In the genomic region with DNA sequence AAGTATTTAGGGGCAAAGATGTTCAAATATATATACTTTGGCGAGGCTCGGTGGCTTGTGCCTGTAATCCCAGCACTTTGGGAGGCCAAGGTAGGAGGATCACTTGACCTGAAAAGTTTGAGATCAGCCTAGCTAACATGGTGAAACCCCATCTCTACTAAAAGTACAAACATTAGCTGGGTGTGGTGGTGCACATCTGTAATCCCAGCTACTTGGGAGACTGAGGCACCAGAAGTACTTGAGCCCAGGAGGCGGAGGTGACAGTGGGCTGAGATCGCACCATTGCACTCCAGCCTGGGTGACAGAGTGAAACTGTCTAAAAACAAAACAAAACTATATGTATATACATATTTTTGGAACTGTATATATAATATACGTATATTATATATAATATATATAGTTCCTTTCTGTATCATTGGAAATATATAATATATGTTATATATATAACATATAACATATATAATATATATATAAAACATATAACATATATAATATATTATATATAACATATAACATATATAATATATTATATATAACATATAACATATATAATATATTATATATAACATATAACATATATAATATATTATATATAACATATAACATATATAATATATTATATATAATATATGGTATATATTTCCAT, we compare ENCODE assay signal across 7 cellular contexts. TPM values are rescaled to one million over a fixed set of nuclear protein-coding genes. Genes with fewer than 3 reads are reported as not detected.
DNase-seq lines count a peak whose midpoint lies in the region; ATAC-seq, FAIRE-seq and TF ChIP-seq lines count a peak whose summit lies in the region.
"Not testable (repeated sequence)": the region's sequence is repeated elsewhere in the genome, so short reads cannot be mapped to it uniquely, and the experiment has no call there.

No MANE protein-coding gene starts in this region.

- not testable (repeated sequence) for H3K27ac ChIP-seq in IMR-90 (ENCODE audit: insufficient read depth, low read length); endothelial cell of umbilical vein (ENCODE audit: insufficient read depth, low read depth, low read length); kidney (ENCODE audit: low read depth in 2 of 2, low read length in 2 of 2)

- not testable (repeated sequence) for H3K4me3 Mint-ChIP-seq in activated CD8-positive, alpha-beta T cell treated with anti-CD3 and anti-CD28 coated beads for 36 hours; activated naive CD8-positive, alpha-beta T cell treated with anti-CD3 and anti-CD28 coated beads, Interleukin-2, amount 10 ng/mL, durations not matched to agents 7 days and 5 days

- H2BK20ac ChIP-seq in IMR-90 (ENCODE audit: low read depth, low read length) = not testable (repeated sequence)

- CTCF ChIA-PET in IMR-90 (lab: Yijun Ruan, JAX) = interaction anchor here (0.6 kb wide), 1 partner anchor 60 kb away, joined by 3 read pairs; no protein-coding TSS in a partner anchor
- CTCF ChIA-PET in activated CD8-positive, alpha-beta T cell treated with anti-CD3 and anti-CD28 coated beads for 36 hours (lab: Charles Lee) = interaction anchor here (0.6 kb wide), 1 partner anchor 82 kb away, joined by 3 read pairs; no protein-coding TSS in a partner anchor
- CTCF ChIA-PET in endothelial cell of umbilical vein (lab: Charles Lee) = not testable (repeated sequence)

- not testable (repeated sequence) for H3K4ac ChIP-seq in IMR-90 (ENCODE audit: low read depth, low read length)

- not testable (repeated sequence) for H3K9me3 Mint-ChIP-seq in activated CD8-positive, alpha-beta T cell treated with anti-CD3 and anti-CD28 coated beads for 36 hours; activated naive CD8-positive, alpha-beta T cell treated with anti-CD3 and anti-CD28 coated beads, Interleukin-2, amount 10 ng/mL, durations not matched to agents 7 days and 5 days

- not testable (repeated sequence) for TF ChIP-seq CTCF in IMR-90 (conservative IDR thresholded peaks at IDR 0.05; ENCODE audit: low read depth, low read length); activated CD8-positive, alpha-beta T cell treated with anti-CD3 and anti-CD28 coated beads for 36 hours (IDR thresholded peaks at IDR 0.05); endothelial cell of umbilical vein (IDR thresholded peaks at IDR 0.05; ENCODE audit: extremely low read depth in 1 of 2, insufficient read depth in 1 of 2, low read depth in 1 of 2, low read length in 2 of 2); kidney (IDR thresholded peaks at IDR 0.05; ENCODE audit: borderline replicate concordance, extremely low read depth, insufficient read depth)

- H3K9me1 ChIP-seq in IMR-90 (ENCODE audit: insufficient read depth, low read length); endothelial cell of umbilical vein (replicated peaks; ENCODE audit: control insufficient read depth, extremely low read depth, insufficient read depth, low read length): not testable (repeated sequence)

- not testable (repeated sequence) for H3K79me1 ChIP-seq in IMR-90 (ENCODE audit: low read depth in 1 of 2, low read length in 2 of 2)

- H3K4me2 ChIP-seq in IMR-90 (ENCODE audit: low read depth, low read length); endothelial cell of umbilical vein (ENCODE audit: insufficient read depth, low read length): not testable (repeated sequence)

- H3K79me2 ChIP-seq in endothelial cell of umbilical vein (ENCODE audit: control insufficient read depth, insufficient read depth, low read length) = not testable (repeated sequence)

- ATAC-seq in IMR-90 (ENCODE audit: low read depth) = not testable (repeated sequence)
- peak; percentile 37 for ATAC-seq in activated CD8-positive, alpha-beta T cell treated with anti-CD3 and anti-CD28 coated beads for 36 hours
- peak; percentile 18 for ATAC-seq in activated naive CD8-positive, alpha-beta T cell treated with anti-CD3 and anti-CD28 coated beads, Interleukin-2, amount 10 ng/mL, durations not matched to agents 7 days and 5 days (ENCODE audit: low read depth)
- ATAC-seq in sciatic nerve = peak; percentile 18

- DNase-seq in IMR-90; activated naive CD8-positive, alpha-beta T cell treated with anti-CD3 and anti-CD28 coated beads, Interleukin-2, amount 10 ng/mL, durations not matched to agents 7 days and 5 days; endothelial cell of umbilical vein (ENCODE audit: low read depth, low spot score); kidney; sciatic nerve (ENCODE audit: low spot score): not testable (repeated sequence)
- DNase-seq in activated CD8-positive, alpha-beta T cell treated with anti-CD3 and anti-CD28 coated beads for 36 hours = peak; percentile 24

- not testable (repeated sequence) for H3K9me3 ChIP-seq in IMR-90 (ENCODE audit: control insufficient read depth, insufficient read depth, low read length); endothelial cell of umbilical vein (replicated peaks; ENCODE audit: control insufficient read depth, insufficient read depth, low read length); kidney (ENCODE audit: control insufficient read depth in 1 of 2, low read length in 2 of 2)

- 0 out of 2 replicates have a peak overlapping the region, but pooled peaks have one; percentile 4 for H3K56ac ChIP-seq in IMR-90 (ENCODE audit: extremely low read depth, insufficient read depth, low read length)

- not testable (repeated sequence) for H3K9ac ChIP-seq in IMR-90 (ENCODE audit: low read depth, low read length); endothelial cell of umbilical vein (replicated peaks; ENCODE audit: extremely low read depth, insufficient read depth, low read length); kidney (ENCODE audit: low read length in 2 of 2)

- H4K91ac ChIP-seq in IMR-90 (ENCODE audit: insufficient read depth, low read depth, low read length) = not testable (repeated sequence)

- not testable (repeated sequence) for H2BK15ac ChIP-seq in IMR-90 (ENCODE audit: low read depth, low read length)

- not testable (repeated sequence) for H3K23ac ChIP-seq in IMR-90 (ENCODE audit: low read depth, low read length)

- H2AK5ac ChIP-seq in IMR-90 (ENCODE audit: low read depth, low read length) = not testable (repeated sequence)

- H2BK120ac ChIP-seq in IMR-90 (ENCODE audit: low read depth, low read length) = not testable (repeated sequence)

- H2AFZ ChIP-seq in IMR-90 (replicated peaks; ENCODE audit: low read length, poor library complexity); endothelial cell of umbilical vein (ENCODE audit: low read depth, low read length): not testable (repeated sequence)

- not testable (repeated sequence) for H2AK9ac ChIP-seq in IMR-90 (replicated peaks; ENCODE audit: low read depth, low read length, poor library complexity)

- in situ Hi-C loops in IMR-90 (cut with MboI; ENCODE audit: low sequenced_read_pairs) = not testable (repeated sequence)

- POLR2A ChIA-PET in IMR-90 (lab: Charles Lee; ENCODE audit: unreplicated experiment); activated CD8-positive, alpha-beta T cell treated with anti-CD3 and anti-CD28 coated beads for 36 hours (lab: Charles Lee); activated naive CD8-positive, alpha-beta T cell treated with anti-CD3 and anti-CD28 coated beads, Interleukin-2, amount 10 ng/mL, durations not matched to agents 7 days and 5 days (lab: Charles Lee): not testable (repeated sequence)
- POLR2A ChIA-PET in endothelial cell of umbilical vein (lab: Charles Lee) = interaction anchor here (1.4 kb wide), 1 partner anchor 9 kb away, joined by 3 read pairs; the partner anchor contains the start of gene MARCHF6

- dilution Hi-C loops in IMR-90 (cut with HindIII; ENCODE audit: low sequenced_read_pairs, unreplicated experiment); endothelial cell of umbilical vein (cut with MboI; ENCODE audit: extremely low pct_ligation_motif_present, low sequenced_read_pairs): not testable (repeated sequence)

- H4K20me1 ChIP-seq in IMR-90 (ENCODE audit: insufficient read depth, low read length); endothelial cell of umbilical vein (replicated peaks; ENCODE audit: control insufficient read depth, extremely low read depth, insufficient read depth, low read length): not testable (repeated sequence)

- WGBS in IMR-90 (ENCODE audit: extremely low coverage in 2 of 2, insufficient read length in 1 of 2), 2 experiments = no CpG with 5 or more reads among the region's 5 CpGs

- H2BK5ac ChIP-seq in IMR-90 (ENCODE audit: low read depth, low read length, poor library complexity, severe bottlenecking) = not testable (repeated sequence)

- not testable (repeated sequence) for TF ChIP-seq RAD21 in IMR-90 (IDR thresholded peaks at IDR 0.05; ENCODE audit: low read length)

- H4K8ac ChIP-seq in IMR-90 (ENCODE audit: low read depth in 2 of 2, low read length in 2 of 2) = not testable (repeated sequence)

- H3K27ac Mint-ChIP-seq in activated CD8-positive, alpha-beta T cell treated with anti-CD3 and anti-CD28 coated beads for 36 hours; activated naive CD8-positive, alpha-beta T cell treated with anti-CD3 and anti-CD28 coated beads, Interleukin-2, amount 10 ng/mL, durations not matched to agents 7 days and 5 days: not testable (repeated sequence)

- not testable (repeated sequence) for H3K36me3 ChIP-seq in IMR-90 (ENCODE audit: control insufficient read depth, insufficient read depth, low read length); endothelial cell of umbilical vein (ENCODE audit: control insufficient read depth in 2 of 2, extremely low read depth in 1 of 2, insufficient read depth in 2 of 2, low read length in 2 of 2); kidney (ENCODE audit: control insufficient read depth in 1 of 2, insufficient read depth in 2 of 2, low read length in 2 of 2)

- intact Hi-C loops in IMR-90 (cut with micrococcal nuclease); activated CD8-positive, alpha-beta T cell treated with anti-CD3 and anti-CD28 coated beads for 36 hours (cut with micrococcal nuclease); endothelial cell of umbilical vein (cut with micrococcal nuclease); kidney (cut with DNase I); sciatic nerve (cut with DNase I): not testable (repeated sequence)

- not testable (repeated sequence) for H3K27me3 Mint-ChIP-seq in activated CD8-positive, alpha-beta T cell treated with anti-CD3 and anti-CD28 coated beads for 36 hours; activated naive CD8-positive, alpha-beta T cell treated with anti-CD3 and anti-CD28 coated beads, Interleukin-2, amount 10 ng/mL, durations not matched to agents 7 days and 5 days

- not testable (repeated sequence) for H3K27me3 ChIP-seq in IMR-90 (ENCODE audit: control insufficient read depth, insufficient read depth, low read length); endothelial cell of umbilical vein (ENCODE audit: control insufficient read depth in 2 of 2, insufficient read depth in 2 of 2, low read length in 2 of 2)

- FAIRE-seq in TTC549 (lab: Jason Lieb, UNC) = peak; percentile 91
- peak; percentile 26 for FAIRE-seq in endothelial cell of umbilical vein (lab: Jason Lieb, UNC)
- peak; percentile 96 for FAIRE-seq in kidney (lab: Jason Lieb, UNC)

- H3K4me3 ChIP-seq in IMR-90 (ENCODE audit: insufficient read depth, low read depth, low read length); endothelial cell of umbilical vein (replicated peaks in 1 of 3; ENCODE audit: insufficient read depth in 1 of 3, low read depth in 1 of 3, low read length in 3 of 3); kidney (ENCODE audit: low read length in 2 of 2): not testable (repeated sequence)

- H4K5ac ChIP-seq in IMR-90 (ENCODE audit: low read depth, low read length) = not testable (repeated sequence)

- not testable (repeated sequence) for TF ChIP-seq POLR2A in IMR-90 (IDR thresholded peaks at IDR 0.05; ENCODE audit: low read depth, low read length); endothelial cell of umbilical vein (IDR thresholded peaks at IDR 0.05; ENCODE audit: low read depth, low read length)

- H3K4me1 ChIP-seq in IMR-90 (ENCODE audit: control insufficient read depth, insufficient read depth, low read length); endothelial cell of umbilical vein (ENCODE audit: control insufficient read depth, extremely low read depth, insufficient read depth, low read length); kidney (ENCODE audit: control insufficient read depth in 1 of 2, insufficient read depth in 1 of 2, low read depth in 1 of 2, low read length in 2 of 2): not testable (repeated sequence)

- H3K18ac ChIP-seq in IMR-90 (ENCODE audit: low read depth, low read length) = not testable (repeated sequence)

- H3K14ac ChIP-seq in IMR-90 (replicated peaks; ENCODE audit: low read depth, low read length) = not testable (repeated sequence)

- not testable (repeated sequence) for H3K4me1 Mint-ChIP-seq in activated CD8-positive, alpha-beta T cell treated with anti-CD3 and anti-CD28 coated beads for 36 hours (ENCODE audit: low read depth); activated naive CD8-positive, alpha-beta T cell treated with anti-CD3 and anti-CD28 coated beads, Interleukin-2, amount 10 ng/mL, durations not matched to agents 7 days and 5 days

- BruUV-seq in IMR-90 (replicated peaks; lab: Mats Ljungman, UMichigan); endothelial cell of umbilical vein (replicated peaks; lab: Mats Ljungman, UMichigan): not testable (repeated sequence)

- not testable (repeated sequence) for H3K36me3 Mint-ChIP-seq in activated CD8-positive, alpha-beta T cell treated with anti-CD3 and anti-CD28 coated beads for 36 hours (ENCODE audit: low read depth); activated naive CD8-positive, alpha-beta T cell treated with anti-CD3 and anti-CD28 coated beads, Interleukin-2, amount 10 ng/mL, durations not matched to agents 7 days and 5 days

RNA-seq across cellular contexts. Expression of gene MARCHF6, which starts 8.9 kb away (rescaled TPM):
- total RNA-seq in IMR-90 (2012; rRNA removed) = 55.2 and 71.4 TPM in 2 replicates
- polyA plus RNA-seq in IMR-90 (2012; rRNA removed) = 45.9 and 62.6 TPM in 2 replicates
- 13.2 and 14.4 TPM in 2 replicates for polyA plus RNA-seq in IMR-90 (2012; cell fraction: cytosol; rRNA removed)
- 65.9 and 496 TPM in 2 replicates for polyA plus RNA-seq in IMR-90 (2012; cell fraction: nucleus; rRNA removed; ENCODE audit: low replicate concordance)
- total RNA-seq in activated CD8-positive, alpha-beta T cell treated with anti-CD3 and anti-CD28 coated beads for 36 hours = 10 to 100 TPM; 92.8 to 95.6 TPM
- 100 to 1,000 TPM; 127 to 135 TPM for total RNA-seq in activated naive CD8-positive, alpha-beta T cell treated with anti-CD3 and anti-CD28 coated beads, Interleukin-2, amount 10 ng/mL, durations not matched to agents 7 days and 5 days
- total RNA-seq in endothelial cell of umbilical vein = 105 and 108 TPM in 2 replicates
- polyA plus RNA-seq in endothelial cell of umbilical vein = 89.1 and 112 TPM in 2 replicates
- 39.0 and 39.1 TPM in 2 replicates for polyA plus RNA-seq in endothelial cell of umbilical vein (2011; cell fraction: cytosol; rRNA removed)
- polyA plus RNA-seq in endothelial cell of umbilical vein (2011; cell fraction: nucleus; rRNA removed) = 294 and 326 TPM in 2 replicates
- 95.9 and 98.6 TPM in 2 replicates for polyA plus RNA-seq in endothelial cell of umbilical vein (2012)
- polyA minus RNA-seq in endothelial cell of umbilical vein = 370 and 490 TPM in 2 replicates
- 222 TPM for polyA minus RNA-seq in endothelial cell of umbilical vein (2011; cell fraction: cytosol; rRNA and poly(A)+ RNA removed)
- polyA minus RNA-seq in endothelial cell of umbilical vein (2011; cell fraction: nucleus; rRNA and poly(A)+ RNA removed) = 128 and 163 TPM in 2 replicates
- total RNA-seq in kidney = 177 TPM
- 70.4 TPM for polyA plus RNA-seq in kidney (ENCODE audit: insufficient read depth, low read depth, low replicate concordance)
- 174 TPM for total RNA-seq in sciatic nerve

RNA-seq across cellular contexts. Expression of gene CMBL, which starts 36.9 kb away (rescaled TPM):
- total RNA-seq in IMR-90 (2012; rRNA removed) (5.0 and 5.8 TPM in 2 replicates), endothelial cell of umbilical vein (14.3 and 15.9 TPM in 2 replicates), kidney (36.6 TPM), sciatic nerve (17.5 TPM)
- polyA plus RNA-seq in IMR-90 (2012; rRNA removed) (25.9 and 26.3 TPM in 2 replicates), endothelial cell of umbilical vein (19.8 and 23.9 TPM in 2 replicates), kidney (ENCODE audit: insufficient read depth, low read depth, low replicate concordance) (243 TPM)
- polyA plus RNA-seq in IMR-90 (2012; cell fraction: cytosol; rRNA removed) = 7.6 and 31.9 TPM in 2 replicates
- 6.3 and 8.1 TPM in 2 replicates for polyA plus RNA-seq in IMR-90 (2012; cell fraction: nucleus; rRNA removed; ENCODE audit: low replicate concordance)
- total RNA-seq in activated CD8-positive, alpha-beta T cell treated with anti-CD3 and anti-CD28 coated beads for 36 hours = 1 to 10 TPM; 1.2 to 1.4 TPM
- total RNA-seq in activated naive CD8-positive, alpha-beta T cell treated with anti-CD3 and anti-CD28 coated beads, Interleukin-2, amount 10 ng/mL, durations not matched to agents 7 days and 5 days = 1 to 10 TPM; 2.4 to 2.8 TPM
- 23.4 and 25.2 TPM in 2 replicates for polyA plus RNA-seq in endothelial cell of umbilical vein (2011; cell fraction: cytosol; rRNA removed)
- 4.5 and 5.3 TPM in 2 replicates for polyA plus RNA-seq in endothelial cell of umbilical vein (2011; cell fraction: nucleus; rRNA removed)
- polyA plus RNA-seq in endothelial cell of umbilical vein (2012) = 25.0 and 26.1 TPM in 2 replicates
- 19.0 and 25.3 TPM in 2 replicates for polyA minus RNA-seq in endothelial cell of umbilical vein
- 138 TPM for polyA minus RNA-seq in endothelial cell of umbilical vein (2011; cell fraction: cytosol; rRNA and poly(A)+ RNA removed)
- polyA minus RNA-seq in endothelial cell of umbilical vein (2011; cell fraction: nucleus; rRNA and poly(A)+ RNA removed) = 2.9 and 5.7 TPM in 2 replicates
